ENCODE assay signal across 23 cellular contexts in genomic region chr12:132280436-132280835, GRCh38. TPM values are rescaled to one million over a fixed set of nuclear protein-coding genes. Genes with fewer than 3 reads are reported as not detected.
DNase-seq lines count a peak whose midpoint lies in the region; ATAC-seq and TF ChIP-seq lines count a peak whose summit lies in the region.
"Had no signal": no experiment of that assay in that cellular context is flagged by ENCODE, and none has a peak within 500 bp of the region (broad histone marks: within the 10 kb centered on the region; RNA-seq: fewer than 3 reads in every experiment).

No MANE protein-coding gene starts in this region.

- H3K27me3 ChIP-seq in BLaER1 (peaks cover 11% of the 10 kb centered on the region), lower lobe of right lung (ENCODE audit: low read depth) (peaks cover 77% of the 10 kb centered on the region), psoas muscle (ENCODE audit: insufficient read depth in 3 of 3, low read length in 2 of 3) (peaks cover 0 to 88% (median 31%) of the 10 kb centered on the region in 3 donors)

- no peak overlapping the region for H3K9ac ChIP-seq in BLaER1

- intact Hi-C loops in Right ventricle myocardium inferior (cut with DNase I): no loop called here
- intact Hi-C loops in cardiac septum (cut with DNase I): no loop called here
- intact Hi-C loops in lower lobe of right lung (cut with DNase I): no loop called here
- intact Hi-C loops in psoas muscle (cut with DNase I): no loop called here

- H3K4me3 ChIP-seq in BLaER1 (no peak overlapping the region), lower lobe of right lung (no peak overlapping the region), psoas muscle (no peak overlapping the region)
- H3K4me3 ChIP-seq: A549, K562 had no signal

- no peak overlapping the region for H3K4me3 Mint-ChIP-seq in stimulated activated naive CD8-positive, alpha-beta T cell treated with anti-CD3 and anti-CD28 coated beads, Interleukin-15, amount 100 ng/mL, for 72 hours
- H3K4me3 Mint-ChIP-seq: CD8-positive, alpha-beta T cell; HFFc6 had no signal

- H4K20me1 ChIP-seq in BLaER1: no peaks in the 10 kb centered on the region

- TF ChIP-seq CTCF in lower lobe of right lung (IDR thresholded peaks at IDR 0.05) (no peak), psoas muscle (IDR thresholded peaks at IDR 0.05) (no peak)

- peaks cover 18% of the 10 kb centered on the region for H3K4me1 Mint-ChIP-seq in stimulated activated naive CD8-positive, alpha-beta T cell treated with anti-CD3 and anti-CD28 coated beads, Interleukin-15, amount 100 ng/mL, for 72 hours

- H3K36me3 ChIP-seq in BLaER1 (no peaks in the 10 kb centered on the region), lower lobe of right lung (no peaks in the 10 kb centered on the region), psoas muscle (ENCODE audit: insufficient read depth in 1 of 2, low read depth in 1 of 2) (no peaks in the 10 kb centered on the region)

- H3K9me3 Mint-ChIP-seq in stimulated activated naive CD8-positive, alpha-beta T cell treated with anti-CD3 and anti-CD28 coated beads, Interleukin-15, amount 100 ng/mL, for 72 hours: no peaks in the 10 kb centered on the region
- H3K9me3 Mint-ChIP-seq: CD8-positive, alpha-beta T cell; HFFc6 had no signal

- H3K27ac ChIP-seq in BLaER1: peak overlapping the region; percentile 51
- H3K27ac ChIP-seq in lower lobe of right lung: no peak overlapping the region
- H3K27ac ChIP-seq in psoas muscle: no peak overlapping the region
- H3K27ac ChIP-seq: 22Rv1, A549, HL-60 had no signal

- ATAC-seq in Right ventricle myocardium inferior: no peak
- no peak for ATAC-seq in lower lobe of right lung
- no peak for ATAC-seq in psoas muscle
- no peak for ATAC-seq in stimulated activated naive CD8-positive, alpha-beta T cell treated with anti-CD3 and anti-CD28 coated beads, Interleukin-15, amount 100 ng/mL, for 72 hours
- ATAC-seq: A549; CD8-positive, alpha-beta T cell; HCT116; K562 had no signal

- DNase-seq in Right ventricle myocardium inferior (ENCODE audit: missing footprints) (peak; percentile 46), cardiac septum (ENCODE audit: low spot score) (no peak), lower lobe of right lung (peak; percentile 33), psoas muscle (peak; percentile 4 to 42), DMS53 (lab: John Stamatoyannopoulos, UW) (no peak)
- no peak for DNase-seq in stimulated activated naive CD8-positive, alpha-beta T cell treated with anti-CD3 and anti-CD28 coated beads, Interleukin-15, amount 100 ng/mL, for 72 hours
- DNase-seq: AML-193; Caco-2; CD8-positive, alpha-beta T cell; DMS79; GDM1; GOT3; H7; HFFc6; IMR-90 had no signal

- no peak overlapping the region for H3K27ac Mint-ChIP-seq in stimulated activated naive CD8-positive, alpha-beta T cell treated with anti-CD3 and anti-CD28 coated beads, Interleukin-15, amount 100 ng/mL, for 72 hours
- H3K27ac Mint-ChIP-seq: CD8-positive, alpha-beta T cell; HFFc6 had no signal

- H3K4me2 ChIP-seq in BLaER1: peak overlapping the region; percentile 57
- H3K4me2 ChIP-seq: A549 had no signal

- no peaks in the 10 kb centered on the region for H3K9me3 ChIP-seq in BLaER1
- no peaks in the 10 kb centered on the region for H3K9me3 ChIP-seq in lower lobe of right lung
- H3K9me3 ChIP-seq in psoas muscle: no peaks in the 10 kb centered on the region
- H3K9me3 ChIP-seq: A549, Caco-2 had no signal

- WGBS in psoas muscle, 3 donors: 46 to 56% (median 50%) methylated on average over 9 to 12 of the region's 12 CpGs

- peaks cover 69% of the 10 kb centered on the region for H3K4me1 ChIP-seq in BLaER1
- no peaks in the 10 kb centered on the region for H3K4me1 ChIP-seq in lower lobe of right lung
- no peaks in the 10 kb centered on the region for H3K4me1 ChIP-seq in psoas muscle

- peaks cover 70% of the 10 kb centered on the region for H3K27me3 Mint-ChIP-seq in stimulated activated naive CD8-positive, alpha-beta T cell treated with anti-CD3 and anti-CD28 coated beads, Interleukin-15, amount 100 ng/mL, for 72 hours

RNA-seq across cellular contexts. Expression of gene GALNT9, which starts 49.0 kb away (rescaled TPM):
- not detected for total RNA-seq in Right ventricle myocardium inferior
- total RNA-seq in cardiac septum: not detected
- total RNA-seq in lower lobe of right lung: not detected
- not detected for total RNA-seq in psoas muscle
- under 1 TPM; 0.01 to 0.21 (median 0.08) TPM for polyA plus RNA-seq in psoas muscle
- total RNA-seq: CD8-positive, alpha-beta T cell; HFFc6; HT1080; K562 had no signal
- polyA plus RNA-seq: BJ, K562 had no signal

Comparison
In these comparisons a context has a peak if more than half of its experiments do, and no peak if none do; other contexts are left out.
1. DNase-seq: peak in Right ventricle myocardium inferior (single experiment), lower lobe of right lung (single experiment) and psoas muscle (2 of 2); none in cardiac septum (single experiment), DMS53 (single experiment) and stimulated activated naive CD8-positive, alpha-beta T cell treated with anti-CD3 and anti-CD28 coated beads, Interleukin-15, amount 100 ng/mL, for 72 hours (0 of 2).